9 cellular contexts compared by ENCODE assay signal in the genomic region with DNA sequence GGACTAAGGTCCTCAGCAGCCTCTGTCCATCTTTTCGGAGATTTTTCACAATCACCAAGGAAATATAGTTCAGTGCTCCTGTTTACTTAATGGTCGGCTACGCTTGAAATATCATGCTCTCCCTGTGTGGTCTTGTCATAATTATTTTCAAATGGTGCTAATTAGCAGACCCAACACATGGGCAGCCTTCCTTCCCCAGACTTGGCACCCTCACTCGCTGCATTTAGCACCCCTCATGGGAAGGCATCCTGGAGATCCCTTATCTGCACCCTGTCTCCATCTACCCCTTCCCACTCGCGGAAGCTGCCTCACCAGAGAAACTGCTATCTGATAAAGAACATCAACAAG.
"Had no signal": no experiment of that assay in that cellular context is flagged by ENCODE, and none has a peak within 500 bp of the region (broad histone marks: within the 10 kb centered on the region; RNA-seq: fewer than 3 reads in every experiment).

No MANE protein-coding gene starts in this region.

- H3K9me2 ChIP-seq: SK-N-SH had no signal

- FAIRE-seq: HTR-8/SVneo had no signal

- H3K9ac ChIP-seq: KMS-11, SK-N-SH had no signal

- DNase-seq: NCI-H2029, NCI-H2081 treated with DMSO at 0.1 percent for 48 hours, NCI-H2171, NCI-H524 treated with DMSO at 0.1 percent for 48 hours had no signal

- H3K9me3 ChIP-seq: SK-N-SH had no signal

- H3K4me2 ChIP-seq: KMS-11, SK-N-SH had no signal

- H3K27ac ChIP-seq: HL-60, KMS-11, RWPE1 had no signal
